In genomic region chr22:50136431-50137047, GRCh38 we compare ENCODE assay signal across 18 cellular contexts. TPM values are rescaled to one million over a fixed set of nuclear protein-coding genes. Genes with fewer than 3 reads are reported as not detected.
DNase-seq lines count a peak whose midpoint lies in the region; ATAC-seq and TF ChIP-seq lines count a peak whose summit lies in the region.
"Had no signal": no experiment of that assay in that cellular context is flagged by ENCODE, and none has a peak within 500 bp of the region (broad histone marks: within the 10 kb centered on the region; RNA-seq: fewer than 3 reads in every experiment).

No MANE protein-coding gene starts in this region.

- peak; percentile 14 for ATAC-seq in esophagus mucosa
- no peak for ATAC-seq in GM21447 (IDR thresholded peaks at IDR 0.05; ENCODE audit: unreplicated experiment)
- ATAC-seq: activated CD4-positive, CD25-positive, alpha-beta regulatory T cell treated with anti-CD3 and anti-CD28 coated beads, Interleukin-2, amount 50 U/mL, for 24 hours; activated CD8-positive, alpha-beta memory T cell treated with anti-CD3 and anti-CD28 coated beads, Interleukin-2, amount 10 ng/mL, durations not matched to agents 7 days and 5 days had no signal

- no peaks in the 10 kb centered on the region for H3K4me1 ChIP-seq in mammary epithelial cell (ENCODE audit: insufficient read depth, low read length)
- no peaks in the 10 kb centered on the region for H3K4me1 ChIP-seq in breast epithelium

- TF ChIP-seq POLR2A in breast epithelium (IDR thresholded peaks at IDR 0.05) = no peak

- dilution Hi-C loops in mammary epithelial cell (cut with HindIII; ENCODE audit: low sequenced_read_pairs) = loop anchor here (10.0 kb wide), 1 partner anchor 148 kb away; no protein-coding TSS in a partner anchor

- CTCF ChIA-PET in mammary epithelial cell (lab: Charles Lee; ENCODE audit: low non-redundant PET) = no interaction called here

- no peak overlapping the region for H3K4me2 ChIP-seq in mammary epithelial cell (ENCODE audit: insufficient read depth, low read depth, low read length)

- no peaks in the 10 kb centered on the region for H3K79me2 ChIP-seq in mammary epithelial cell (ENCODE audit: insufficient read depth, low read length)

- H3K27me3 ChIP-seq in mammary epithelial cell (ENCODE audit: insufficient read depth, low read length) (no peaks in the 10 kb centered on the region), breast epithelium (no peaks in the 10 kb centered on the region)

- H3K36me3 ChIP-seq in mammary epithelial cell (ENCODE audit: insufficient read depth, low read length) (no peaks in the 10 kb centered on the region), breast epithelium (no peaks in the 10 kb centered on the region)

- H2AFZ ChIP-seq in mammary epithelial cell (ENCODE audit: low read depth, low read length) = no peak overlapping the region

- H3K27ac ChIP-seq in mammary epithelial cell (ENCODE audit: insufficient read depth, low read depth, low read length) (no peak overlapping the region), breast epithelium (no peak overlapping the region)
- H3K27ac ChIP-seq: coronary artery had no signal

- no peak overlapping the region for H3K9ac ChIP-seq in mammary epithelial cell (ENCODE audit: insufficient read depth, low read length)

- no peak overlapping the region for H3K4me3 ChIP-seq in mammary epithelial cell (replicated peaks in 1 of 3; ENCODE audit: insufficient read depth in 1 of 3, low read depth in 2 of 3, low read length in 3 of 3)
- H3K4me3 ChIP-seq in breast epithelium = no peak overlapping the region
- H3K4me3 ChIP-seq: coronary artery had no signal

- no peaks in the 10 kb centered on the region for H3K9me3 ChIP-seq in mammary epithelial cell (replicated peaks; ENCODE audit: insufficient read depth, low read length)
- no peaks in the 10 kb centered on the region for H3K9me3 ChIP-seq in breast epithelium

- peak; percentile 16 for DNase-seq in mammary epithelial cell
- DNase-seq in breast epithelium (ENCODE audit: low spot score in 2 of 2) = no peak
- DNase-seq in NCI-H524 treated with DMSO at 0.1 percent for 48 hours (lab: John Stamatoyannopoulos, UW) = peak; percentile 22
- peak; percentile 49 for DNase-seq in renal cortical epithelial cell (ENCODE audit: low read depth)
- no peak for DNase-seq in GM13977 (ENCODE audit: low spot score)
- DNase-seq in NCI-H2107 (lab: John Stamatoyannopoulos, UW) = no peak
- DNase-seq: activated CD8-positive, alpha-beta memory T cell treated with anti-CD3 and anti-CD28 coated beads, Interleukin-2, amount 10 ng/mL, durations not matched to agents 7 days and 5 days; activated effector memory CD4-positive, alpha-beta T cell treated with anti-CD3 and anti-CD28 coated beads, Interleukin-2, amount 50 U/mL, for 16 hours; glutamatergic neuron; H7; NCI-H187 treated with DMSO at 0.1 percent for 48 hours; NK-92 treated with Interleukin-12 subunit alpha and Interleukin-12 subunit beta, amount 100 ng/mL, for 24 hours had no signal

- intact Hi-C loops in mammary epithelial cell (cut with micrococcal nuclease) = no loop called here
- intact Hi-C loops in breast epithelium (cut with DNase I; ENCODE audit: low total_unique reads) = no loop called here

- in situ Hi-C loops in mammary epithelial cell (cut with MboI; ENCODE audit: low sequenced_read_pairs in 2 of 2) = no loop called here
- in situ Hi-C loops in GM13977 (cut with MboI; ENCODE audit: low pct_unique_long_range_greater_than_20kb, low sequenced_read_pairs, unreplicated experiment) = no loop called here

- BruUV-seq in mammary epithelial cell (replicated peaks; lab: Mats Ljungman, UMichigan) = no TSS peak

- no peaks in the 10 kb centered on the region for H4K20me1 ChIP-seq in mammary epithelial cell (ENCODE audit: insufficient read depth, low read length)

- WGBS in mammary epithelial cell (ENCODE audit: low coverage, missing lambda C conversion rate) = 43% methylated on average over 5 of the region's 5 CpGs

- TF ChIP-seq CTCF in mammary epithelial cell (conservative IDR thresholded peaks at IDR 0.05 in 1 of 2, IDR thresholded peaks at IDR 0.05 in 1 of 2; ENCODE audit: extremely low read depth in 1 of 2, insufficient read depth in 1 of 2, low read depth in 1 of 2, low read length in 2 of 2) (no peak), breast epithelium (IDR thresholded peaks at IDR 0.05) (no peak), GM13977 (IDR thresholded peaks at IDR 0.05; ENCODE audit: extremely low read depth, insufficient read depth, missing control alignments) (no peak)

RNA-seq across cellular contexts. Expression of gene PANX2, which starts 34.0 kb away (rescaled TPM):
- 1 to 10 TPM in 1 of 2 donors, under 1 TPM in 1; 0.83 to 4.4 TPM for total RNA-seq in mammary epithelial cell
- 1.8 TPM for polyA plus RNA-seq in mammary epithelial cell
- 0.67 TPM for polyA minus RNA-seq in mammary epithelial cell
- 1 to 10 TPM in 2 of 3 donors, under 1 TPM in 1; 0.64 to 2.0 (median 1.8) TPM for total RNA-seq in breast epithelium
- total RNA-seq in esophagus mucosa = 0.92 TPM
- not detected in 2 replicates for total RNA-seq in renal cortical epithelial cell

RNA-seq across cellular contexts. Expression of gene MOV10L1, which starts 46.7 kb away (rescaled TPM):
- total RNA-seq in mammary epithelial cell (under 1 TPM in 1 of 2 donors, not detected in 1; 0.33 TPM), breast epithelium (under 1 TPM; 0.16 to 0.44 (median 0.33) TPM), esophagus mucosa (0.12 TPM), renal cortical epithelial cell (not detected in 2 replicates)
- not detected for polyA plus RNA-seq in mammary epithelial cell
- polyA minus RNA-seq in mammary epithelial cell = not detected
- total RNA-seq: H7, HT-29, neural crest cell had no signal

RNA-seq across cellular contexts. Expression of gene TRABD, which starts 49.2 kb away (rescaled TPM):
- 10 to 100 TPM; 25.8 to 63.5 TPM for total RNA-seq in mammary epithelial cell
- 53.4 TPM for polyA plus RNA-seq in mammary epithelial cell
- polyA minus RNA-seq in mammary epithelial cell = 43.4 TPM
- total RNA-seq in breast epithelium = 10 to 100 TPM; 17.3 to 35.7 (median 28.2) TPM
- total RNA-seq in esophagus mucosa = 32.6 TPM
- total RNA-seq in renal cortical epithelial cell = 24.7 and 37.4 TPM in 2 replicates

RNA-seq across cellular contexts. Expression of gene MLC1, which starts 51.3 kb away (rescaled TPM):
- under 1 TPM in 1 of 2 donors, not detected in 1; 0.50 TPM for total RNA-seq in mammary epithelial cell
- 0.02 TPM for polyA plus RNA-seq in mammary epithelial cell
- polyA minus RNA-seq in mammary epithelial cell = not detected
- total RNA-seq in breast epithelium = under 1 TPM in 1 of 3 donors, not detected in 2; 0.15 TPM
- not detected for total RNA-seq in esophagus mucosa
- not detected in 2 replicates for total RNA-seq in renal cortical epithelial cell
- total RNA-seq: HT-29 had no signal

Comparison
In these comparisons a context has a peak if more than half of its experiments do, and no peak if none do; other contexts are left out.
1. DNase-seq: peak in mammary epithelial cell (single experiment), NCI-H524 treated with DMSO at 0.1 percent for 48 hours (single experiment) and renal cortical epithelial cell (single experiment); none in breast epithelium (0 of 2), GM13977 (single experiment) and NCI-H2107 (single experiment).